In the genomic region with DNA sequence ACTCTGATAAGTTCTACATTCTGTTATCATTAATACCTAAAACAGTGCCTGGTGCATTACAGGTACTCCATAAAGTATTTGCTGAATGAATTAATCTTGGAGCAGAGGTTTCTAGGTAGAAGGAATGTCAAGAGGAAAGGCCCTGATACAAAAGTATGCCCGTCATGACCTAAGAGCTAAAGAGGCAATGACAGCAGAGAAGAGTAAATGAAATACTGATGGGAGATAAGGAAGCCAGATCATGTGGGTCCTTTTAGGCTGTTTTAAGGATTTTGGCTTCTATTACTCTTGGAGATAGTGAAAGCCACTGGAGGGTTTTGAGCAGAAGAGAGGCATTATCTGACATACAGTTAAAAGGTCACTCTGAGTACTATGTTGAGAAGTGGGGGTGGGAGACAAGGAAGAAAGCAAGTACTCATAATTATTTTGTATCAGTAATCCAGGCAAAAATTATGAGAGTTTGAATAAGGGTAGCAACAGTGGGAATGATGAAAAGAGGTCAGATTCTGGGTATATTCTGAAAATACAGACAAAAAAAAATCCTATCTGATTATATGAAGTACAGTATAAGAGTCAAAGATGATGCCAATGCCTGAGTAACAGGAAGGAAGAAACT, we compare ENCODE assay signal across 1 cellular context.
A peak's percentile ranks its signal among the peaks of the same experiment; 100 is the strongest.
TF ChIP-seq lines count a peak whose summit lies in the region.

No MANE protein-coding gene starts in this region.

TF ChIP-seq in K562, 482 proteins besides CTCF, POLR2A, EP300 and RAD21 (continued from another document):
- TF ChIP-seq CREB1 (IDR thresholded peaks at IDR 0.05) (no peak), CREB1 (CRISPR knock-in tag; IDR thresholded peaks at IDR 0.05) (no peak), KDM1A (IDR thresholded peaks at IDR 0.05) (peak; percentile 29 to 53; a peak in 1 of 4 replicates), NR2C2 (CRISPR knock-in tag; IDR thresholded peaks at IDR 0.05) (no peak), NR2C2 (tag; IDR thresholded peaks at IDR 0.05) (peak; percentile 74), ZNF766 (CRISPR knock-in tag; conservative IDR thresholded peaks at IDR 0.05) (peak; percentile 69; the same call in 1 of the 2 replicates), ATF1 (CRISPR knock-in tag; IDR thresholded peaks at IDR 0.05) (no peak), ATF1 (tag; IDR thresholded peaks at IDR 0.05) (peak; percentile 54), RCOR1 (IDR thresholded peaks at IDR 0.05; ENCODE audit: borderline replicate concordance in 1 of 2, low read depth in 2 of 2, low read length in 2 of 2) (peak in 1 of 2 experiments; percentile 53; a peak in 1 of 4 replicates), VEZF1 (CRISPR knock-in tag; IDR thresholded peaks at IDR 0.05) (no peak), CHAMP1 (IDR thresholded peaks at IDR 0.05) (peak; percentile 24; the same call in 1 of the 2 replicates), FOXA3 (CRISPR knock-in tag; conservative IDR thresholded peaks at IDR 0.05 in 1 of 2, IDR thresholded peaks at IDR 0.05 in 1 of 2) (peak in 1 of 2 experiments; percentile 43; a peak in 1 of 4 replicates), NBN (IDR thresholded peaks at IDR 0.05; ENCODE audit: low read depth) (peak; percentile 31; the same call in 1 of the 2 replicates)
TF ChIP-seq in K562: peak in this region for 28.
